ENCODE assay signal across 1 cellular context in the genomic region with DNA sequence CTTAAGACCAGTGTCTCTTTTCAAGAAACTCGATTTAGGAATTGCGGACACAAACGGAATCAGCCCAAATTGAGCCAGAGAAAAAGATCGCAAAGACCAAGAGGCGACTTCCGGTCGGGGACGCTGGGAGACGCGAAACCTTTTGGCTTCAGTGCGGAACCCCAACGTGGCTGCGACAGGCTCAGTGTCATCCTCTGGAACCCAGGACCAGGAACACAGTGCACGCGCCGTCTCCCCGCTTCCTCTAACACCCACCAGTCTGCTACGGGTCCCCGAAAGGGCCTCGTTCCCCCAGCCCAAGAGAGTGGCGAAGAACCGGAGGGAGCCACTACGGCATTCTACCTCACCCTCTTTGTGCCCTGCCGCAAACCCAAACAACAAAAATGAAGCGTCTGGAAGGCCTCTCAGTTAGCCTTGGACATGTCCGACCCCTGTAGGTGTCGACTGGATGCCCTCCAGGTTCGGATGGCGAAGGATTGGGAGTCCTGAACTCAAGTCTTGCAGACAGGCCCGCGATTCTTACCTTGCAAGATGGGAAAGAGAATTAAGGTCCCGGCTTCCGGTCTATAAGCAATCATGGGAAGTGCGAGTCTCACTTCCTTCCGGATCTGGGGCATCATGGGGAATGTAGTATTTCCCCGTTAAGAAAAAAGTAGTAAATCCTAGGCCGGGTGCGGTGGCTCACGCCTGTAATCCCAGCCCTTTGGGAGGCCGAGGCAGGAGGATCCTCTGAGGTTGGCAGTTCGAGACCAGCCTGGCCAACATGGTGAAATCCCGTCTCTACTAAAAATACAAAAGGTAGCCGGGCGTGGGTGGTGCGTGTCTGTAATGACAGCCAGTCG.
TF ChIP-seq lines count a peak whose summit lies in the region.

RPL6 (minus strand) TSS at position 542 of the 842 bp plus-strand sequence. CDS start 949 bp downstream, outside the sequence.

TF ChIP-seq in K562, 482 proteins besides CTCF, POLR2A, EP300 and RAD21 (continued from another document and continues in another):
- TF ChIP-seq ZBTB33 (CRISPR knock-in tag; IDR thresholded peaks at IDR 0.05) (0 out of 2 replicates have a peak, but pooled peaks have one; percentile 26), NFATC3 (IDR thresholded peaks at IDR 0.05) (peak; percentile 80), KLF16 (IDR thresholded peaks at IDR 0.05) (no peak), CGGBP1 (CRISPR knock-in tag; IDR thresholded peaks at IDR 0.05) (peak; percentile 70; the same call in 1 of the 2 replicates), MCM7 (IDR thresholded peaks at IDR 0.05) (no peak), ZKSCAN1 (IDR thresholded peaks at IDR 0.05; ENCODE audit: low read depth, low read length) (no peak; the same call in 1 of the 2 replicates), KLF1 (tag; IDR thresholded peaks at IDR 0.05) (no peak), RBM34 (IDR thresholded peaks at IDR 0.05; ENCODE audit: borderline replicate concordance, insufficient read depth, low read length) (no peak), ZNF79 (CRISPR knock-in tag; IDR thresholded peaks at IDR 0.05; ENCODE audit: low read depth) (no peak), SIX5 (IDR thresholded peaks at IDR 0.05; ENCODE audit: borderline replicate concordance in 1 of 2, insufficient read depth in 1 of 2, low read depth in 1 of 2, low read length in 2 of 2) (peak; percentile 71 to 79), ESRRB (CRISPR knock-in tag; IDR thresholded peaks at IDR 0.05; ENCODE audit: borderline replicate concordance) (no peak), CHD1 (IDR thresholded peaks at IDR 0.05; ENCODE audit: low read length) (peak; percentile 90), RBFOX2 (IDR thresholded peaks at IDR 0.05; ENCODE audit: low read depth, low read length) (peak; percentile 93), MECOM (CRISPR knock-in tag; IDR thresholded peaks at IDR 0.05) (no peak), GTF2F1 (IDR thresholded peaks at IDR 0.05; ENCODE audit: low read depth, low read length) (peak; percentile 93), ILF3 (IDR thresholded peaks at IDR 0.05; ENCODE audit: borderline replicate concordance) (no peak), PHF21A (IDR thresholded peaks at IDR 0.05; ENCODE audit: borderline replicate concordance, low read depth) (no peak; the same call in 1 of the 2 replicates), ZNF282 (CRISPR knock-in tag; IDR thresholded peaks at IDR 0.05) (no peak), HMBOX1 (IDR thresholded peaks at IDR 0.05) (no peak), ZNF655 (CRISPR knock-in tag; IDR thresholded peaks at IDR 0.05) (no peak), TCF3 (CRISPR knock-in tag; IDR thresholded peaks at IDR 0.05) (no peak; the same call in 1 of the 2 replicates), PTRF (tag; IDR thresholded peaks at IDR 0.05) (no peak), DDX20 (tag; IDR thresholded peaks at IDR 0.05; ENCODE audit: low read depth) (no peak), SRSF9 (IDR thresholded peaks at IDR 0.05; ENCODE audit: borderline replicate concordance, low read depth, low read length) (no peak), ZNF175 (CRISPR knock-in tag; IDR thresholded peaks at IDR 0.05; ENCODE audit: low read depth) (peak; percentile 73; the same call in 1 of the 2 replicates), CHD4 (IDR thresholded peaks at IDR 0.05; ENCODE audit: insufficient read depth, insufficient replicate concordance, low read depth, low read length, poor library complexity, severe bottlenecking) (no peak), MYC (IDR thresholded peaks at IDR 0.05; ENCODE audit: low read depth, low read length) (peak; percentile 98), MYC (CRISPR knock-in tag; IDR thresholded peaks at IDR 0.05; ENCODE audit: borderline replicate concordance, low read depth) (peak; percentile 93), ZKSCAN3 (CRISPR knock-in tag; IDR thresholded peaks at IDR 0.05) (no peak), ZNF12 (CRISPR knock-in tag; IDR thresholded peaks at IDR 0.05) (no peak), RFX1 (IDR thresholded peaks at IDR 0.05) (no peak), MEIS2 (IDR thresholded peaks at IDR 0.05; ENCODE audit: partially characterized antibody) (peak; percentile 34), KAT2B (IDR thresholded peaks at IDR 0.05; ENCODE audit: low read depth, low read length) (peak; percentile 89), KLF6 (CRISPR knock-in tag; IDR thresholded peaks at IDR 0.05; ENCODE audit: borderline replicate concordance) (no peak), ELF1 (tag; IDR thresholded peaks at IDR 0.05) (peak; percentile 96), NR2C1 (IDR thresholded peaks at IDR 0.05) (no peak), NR2C1 (tag; IDR thresholded peaks at IDR 0.05) (peak; percentile 63), ZC3H4 (CRISPR knock-in tag; IDR thresholded peaks at IDR 0.05; ENCODE audit: borderline replicate concordance) (peak; percentile 83; the same call in 1 of the 2 replicates), ZNF232 (CRISPR knock-in tag; IDR thresholded peaks at IDR 0.05) (no peak), ZNF668 (CRISPR knock-in tag; IDR thresholded peaks at IDR 0.05) (no peak)
- TF ChIP-seq, protein P1, sequence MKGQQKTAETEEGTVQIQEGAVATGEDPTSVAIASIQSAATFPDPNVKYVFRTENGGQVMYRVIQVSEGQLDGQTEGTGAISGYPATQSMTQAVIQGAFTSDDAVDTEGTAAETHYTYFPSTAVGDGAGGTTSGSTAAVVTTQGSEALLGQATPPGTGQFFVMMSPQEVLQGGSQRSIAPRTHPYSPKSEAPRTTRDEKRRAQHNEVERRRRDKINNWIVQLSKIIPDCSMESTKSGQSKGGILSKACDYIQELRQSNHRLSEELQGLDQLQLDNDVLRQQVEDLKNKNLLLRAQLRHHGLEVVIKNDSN (CRISPR knock-in tag; IDR thresholded peaks at IDR 0.05), result no peak
- TF ChIP-seq, protein P2, sequence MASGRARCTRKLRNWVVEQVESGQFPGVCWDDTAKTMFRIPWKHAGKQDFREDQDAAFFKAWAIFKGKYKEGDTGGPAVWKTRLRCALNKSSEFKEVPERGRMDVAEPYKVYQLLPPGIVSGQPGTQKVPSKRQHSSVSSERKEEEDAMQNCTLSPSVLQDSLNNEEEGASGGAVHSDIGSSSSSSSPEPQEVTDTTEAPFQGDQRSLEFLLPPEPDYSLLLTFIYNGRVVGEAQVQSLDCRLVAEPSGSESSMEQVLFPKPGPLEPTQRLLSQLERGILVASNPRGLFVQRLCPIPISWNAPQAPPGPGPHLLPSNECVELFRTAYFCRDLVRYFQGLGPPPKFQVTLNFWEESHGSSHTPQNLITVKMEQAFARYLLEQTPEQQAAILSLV (tag; IDR thresholded peaks at IDR 0.05), result no peak
- TF ChIP-seq, protein P3, sequence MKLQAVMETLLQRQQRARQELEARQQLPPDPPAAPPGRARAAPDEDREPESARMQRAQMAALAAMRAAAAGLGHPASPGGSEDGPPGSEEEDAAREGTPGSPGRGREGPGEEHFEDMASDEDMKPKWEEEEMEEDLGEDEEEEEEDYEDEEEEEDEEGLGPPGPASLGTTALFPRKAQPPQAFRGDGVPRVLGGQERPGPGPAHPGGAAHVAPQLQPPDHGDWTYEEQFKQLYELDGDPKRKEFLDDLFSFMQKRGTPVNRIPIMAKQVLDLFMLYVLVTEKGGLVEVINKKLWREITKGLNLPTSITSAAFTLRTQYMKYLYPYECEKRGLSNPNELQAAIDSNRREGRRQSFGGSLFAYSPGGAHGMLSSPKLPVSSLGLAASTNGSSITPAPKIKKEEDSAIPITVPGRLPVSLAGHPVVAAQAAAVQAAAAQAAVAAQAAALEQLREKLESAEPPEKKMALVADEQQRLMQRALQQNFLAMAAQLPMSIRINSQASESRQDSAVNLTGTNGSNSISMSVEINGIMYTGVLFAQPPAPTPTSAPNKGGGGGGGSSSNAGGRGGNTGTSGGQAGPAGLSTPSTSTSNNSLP (IDR thresholded peaks at IDR 0.05; ENCODE audit: borderline replicate concordance, low read depth, low read length), result no peak
- TF ChIP-seq, protein P4, sequence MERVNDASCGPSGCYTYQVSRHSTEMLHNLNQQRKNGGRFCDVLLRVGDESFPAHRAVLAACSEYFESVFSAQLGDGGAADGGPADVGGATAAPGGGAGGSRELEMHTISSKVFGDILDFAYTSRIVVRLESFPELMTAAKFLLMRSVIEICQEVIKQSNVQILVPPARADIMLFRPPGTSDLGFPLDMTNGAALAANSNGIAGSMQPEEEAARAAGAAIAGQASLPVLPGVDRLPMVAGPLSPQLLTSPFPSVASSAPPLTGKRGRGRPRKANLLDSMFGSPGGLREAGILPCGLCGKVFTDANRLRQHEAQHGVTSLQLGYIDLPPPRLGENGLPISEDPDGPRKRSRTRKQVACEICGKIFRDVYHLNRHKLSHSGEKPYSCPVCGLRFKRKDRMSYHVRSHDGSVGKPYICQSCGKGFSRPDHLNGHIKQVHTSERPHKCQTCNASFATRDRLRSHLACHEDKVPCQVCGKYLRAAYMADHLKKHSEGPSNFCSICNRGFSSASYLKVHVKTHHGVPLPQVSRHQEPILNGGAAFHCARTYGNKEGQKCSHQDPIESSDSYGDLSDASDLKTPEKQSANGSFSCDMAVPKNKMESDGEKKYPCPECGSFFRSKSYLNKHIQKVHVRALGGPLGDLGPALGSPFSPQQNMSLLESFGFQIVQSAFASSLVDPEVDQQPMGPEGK (CRISPR knock-in tag; IDR thresholded peaks at IDR 0.05; ENCODE audit: borderline replicate concordance), result no peak
- TF ChIP-seq, protein P5, sequence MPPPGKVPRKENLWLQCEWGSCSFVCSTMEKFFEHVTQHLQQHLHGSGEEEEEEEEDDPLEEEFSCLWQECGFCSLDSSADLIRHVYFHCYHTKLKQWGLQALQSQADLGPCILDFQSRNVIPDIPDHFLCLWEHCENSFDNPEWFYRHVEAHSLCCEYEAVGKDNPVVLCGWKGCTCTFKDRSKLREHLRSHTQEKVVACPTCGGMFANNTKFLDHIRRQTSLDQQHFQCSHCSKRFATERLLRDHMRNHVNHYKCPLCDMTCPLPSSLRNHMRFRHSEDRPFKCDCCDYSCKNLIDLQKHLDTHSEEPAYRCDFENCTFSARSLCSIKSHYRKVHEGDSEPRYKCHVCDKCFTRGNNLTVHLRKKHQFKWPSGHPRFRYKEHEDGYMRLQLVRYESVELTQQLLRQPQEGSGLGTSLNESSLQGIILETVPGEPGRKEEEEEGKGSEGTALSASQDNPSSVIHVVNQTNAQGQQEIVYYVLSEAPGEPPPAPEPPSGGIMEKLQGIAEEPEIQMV (tag; conservative IDR thresholded peaks at IDR 0.05; ENCODE audit: low read depth), result no peak
- TF ChIP-seq, protein P6, sequence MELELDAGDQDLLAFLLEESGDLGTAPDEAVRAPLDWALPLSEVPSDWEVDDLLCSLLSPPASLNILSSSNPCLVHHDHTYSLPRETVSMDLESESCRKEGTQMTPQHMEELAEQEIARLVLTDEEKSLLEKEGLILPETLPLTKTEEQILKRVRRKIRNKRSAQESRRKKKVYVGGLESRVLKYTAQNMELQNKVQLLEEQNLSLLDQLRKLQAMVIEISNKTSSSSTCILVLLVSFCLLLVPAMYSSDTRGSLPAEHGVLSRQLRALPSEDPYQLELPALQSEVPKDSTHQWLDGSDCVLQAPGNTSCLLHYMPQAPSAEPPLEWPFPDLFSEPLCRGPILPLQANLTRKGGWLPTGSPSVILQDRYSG (tag; conservative IDR thresholded peaks at IDR 0.05; ENCODE audit: low read depth), result no peak
- TF ChIP-seq, protein P7, sequence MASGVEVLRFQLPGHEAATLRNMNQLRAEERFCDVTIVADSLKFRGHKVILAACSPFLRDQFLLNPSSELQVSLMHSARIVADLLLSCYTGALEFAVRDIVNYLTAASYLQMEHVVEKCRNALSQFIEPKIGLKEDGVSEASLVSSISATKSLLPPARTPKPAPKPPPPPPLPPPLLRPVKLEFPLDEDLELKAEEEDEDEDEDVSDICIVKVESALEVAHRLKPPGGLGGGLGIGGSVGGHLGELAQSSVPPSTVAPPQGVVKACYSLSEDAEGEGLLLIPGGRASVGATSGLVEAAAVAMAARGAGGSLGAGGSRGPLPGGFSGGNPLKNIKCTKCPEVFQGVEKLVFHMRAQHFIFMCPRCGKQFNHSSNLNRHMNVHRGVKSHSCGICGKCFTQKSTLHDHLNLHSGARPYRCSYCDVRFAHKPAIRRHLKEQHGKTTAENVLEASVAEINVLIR (CRISPR knock-in tag; IDR thresholded peaks at IDR 0.05), result no peak
- TF ChIP-seq, protein P8, sequence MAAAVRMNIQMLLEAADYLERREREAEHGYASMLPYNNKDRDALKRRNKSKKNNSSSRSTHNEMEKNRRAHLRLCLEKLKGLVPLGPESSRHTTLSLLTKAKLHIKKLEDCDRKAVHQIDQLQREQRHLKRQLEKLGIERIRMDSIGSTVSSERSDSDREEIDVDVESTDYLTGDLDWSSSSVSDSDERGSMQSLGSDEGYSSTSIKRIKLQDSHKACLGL (CRISPR knock-in tag; IDR thresholded peaks at IDR 0.05; ENCODE audit: borderline replicate concordance, poor library complexity, severe bottlenecking), result no peak
